In genomic region chr17:21298983-21299519, GRCh38 we compare ENCODE assay signal across 21 cellular contexts. TPM values are rescaled to one million over a fixed set of nuclear protein-coding genes. Genes with fewer than 3 reads are reported as not detected.
A peak's percentile ranks its signal among the peaks of the same experiment; 100 is the strongest.
DNase-seq lines count a peak whose midpoint lies in the region; ATAC-seq and TF ChIP-seq lines count a peak whose summit lies in the region.
"Had no signal": no experiment of that assay in that cellular context is flagged by ENCODE, and none has a peak within 500 bp of the region (broad histone marks: within the 10 kb centered on the region; RNA-seq: fewer than 3 reads in every experiment).

No MANE protein-coding gene starts in this region.

- intact Hi-C loops in left lung (cut with DNase I) = no loop called here

- in situ Hi-C loops in ACHN (cut with HindIII; ENCODE audit: low pct_ligation_motif_present, low pct_unique_long_range_greater_than_20kb, low sequenced_read_pairs) = no loop called here

- H3K27me3 ChIP-seq in left lung = no peaks in the 10 kb centered on the region

- H3K4me3 Mint-ChIP-seq in osteocyte (ENCODE audit: unreplicated experiment) = no peak overlapping the region
- H3K4me3 Mint-ChIP-seq: CD4-positive, CD25-positive, alpha-beta regulatory T cell; T-cell had no signal

- H3K4me1 Mint-ChIP-seq in osteocyte (ENCODE audit: unreplicated experiment) = peaks cover 20% of the 10 kb centered on the region

- no peak for ATAC-seq in left lung
- ATAC-seq: A549, T-cell had no signal

- H3K9me3 Mint-ChIP-seq in osteocyte (ENCODE audit: unreplicated experiment) = no peaks in the 10 kb centered on the region

- DNase-seq in Daoy (ENCODE audit: low read depth) (peak; percentile 5), NB4 (ENCODE audit: low read depth) (peak; percentile 7), left lung (peak; percentile 32 to 64), ACHN (no peak), osteocyte (ENCODE audit: extremely low spot score, unreplicated experiment) (no peak)
- no peak for DNase-seq in stimulated activated CD4-positive, alpha-beta T cell treated with anti-CD3 and anti-CD28 coated beads, Interleukin-2, amount 100 ng/mL, for 48 hours
- no peak for DNase-seq in stimulated activated CD4-positive, alpha-beta T cell treated with anti-CD3 and anti-CD28 coated beads, Interleukin-1b, Interleukin-23, amount 100 ng/mL, for 48 hours
- DNase-seq: CD4-positive, CD25-positive, alpha-beta regulatory T cell; DMS153; DND-41; HCEC 1CT; Karpas-422; NCI-H1105; NCI-H1436 treated with DMSO at 0.1 percent for 48 hours; NCI-H187 treated with DMSO at 0.1 percent for 48 hours; NCI-H748 treated with DMSO at 0.1 percent for 48 hours; PC-9; SHP77; T-cell had no signal

- H3K27ac ChIP-seq in left lung = no peak overlapping the region
- H3K27ac ChIP-seq: A549, HL-60, PC-9 had no signal

- TF ChIP-seq POLR2A in NB4 (IDR thresholded peaks at IDR 0.05; ENCODE audit: extremely low read depth, insufficient read length) = no peak

- peaks cover 0 to 6% of the 10 kb centered on the region in 2 donors for H3K4me1 ChIP-seq in left lung
- H3K4me1 ChIP-seq: A549 had no signal

- TF ChIP-seq CTCF in NB4 (IDR thresholded peaks at IDR 0.05; ENCODE audit: low read depth, low read length) = no peak
- no peak for TF ChIP-seq CTCF in left lung (IDR thresholded peaks at IDR 0.05)
- no peak for TF ChIP-seq CTCF in osteocyte (IDR thresholded peaks at IDR 0.05)

- H3K27ac Mint-ChIP-seq in osteocyte (ENCODE audit: unreplicated experiment) = no peak overlapping the region
- H3K27ac Mint-ChIP-seq: CD4-positive, CD25-positive, alpha-beta regulatory T cell; T-cell had no signal

- H3K36me3 Mint-ChIP-seq in osteocyte (ENCODE audit: unreplicated experiment) = peaks cover 17% of the 10 kb centered on the region

- H3K27me3 Mint-ChIP-seq in osteocyte (ENCODE audit: unreplicated experiment) = no peaks in the 10 kb centered on the region
- H3K27me3 Mint-ChIP-seq: CD4-positive, CD25-positive, alpha-beta regulatory T cell; T-cell had no signal

- H3K36me3 ChIP-seq in left lung = peaks cover 0 to 66% of the 10 kb centered on the region in 2 donors

- no peaks in the 10 kb centered on the region for H3K9me3 ChIP-seq in left lung
- H3K9me3 ChIP-seq: A549 had no signal

- H3K4me3 ChIP-seq in NB4 (ENCODE audit: low read depth, low read length) (no peak overlapping the region), left lung (no peak overlapping the region)
- H3K4me3 ChIP-seq: A549, PC-9 had no signal

RNA-seq across cellular contexts. Expression of gene MAP2K3, which starts 14.5 kb away (rescaled TPM):
- total RNA-seq in Daoy (2014; rRNA removed; shearing (Covaris generic)) = 7.4 and 11.7 TPM in 2 replicates
- total RNA-seq in left lung (100 to 1,000 TPM in 1 of 2 donors, 10 to 100 TPM in 1; 62.5 to 101 TPM), osteocyte (33.1 and 36.2 TPM in 2 replicates)

RNA-seq across cellular contexts. Expression of gene NATD1, which starts 45.8 kb away (rescaled TPM):
- total RNA-seq in Daoy (2014; rRNA removed; shearing (Covaris generic)) = 0.83 and 0.86 TPM in 2 replicates
- 10 to 100 TPM in 1 of 2 donors, 1 to 10 TPM in 1; 7.4 to 16.9 TPM for total RNA-seq in left lung
- 18.5 and 18.8 TPM in 2 replicates for total RNA-seq in osteocyte

Comparison
In these comparisons a context has a peak if more than half of its experiments do, and no peak if none do; other contexts are left out.
1. DNase-seq: peak in Daoy (single experiment), NB4 (single experiment) and left lung (2 of 2); none in ACHN (single experiment), stimulated activated CD4-positive, alpha-beta T cell treated with anti-CD3 and anti-CD28 coated beads, Interleukin-2, amount 100 ng/mL, for 48 hours (0 of 2), stimulated activated CD4-positive, alpha-beta T cell treated with anti-CD3 and anti-CD28 coated beads, Interleukin-1b, Interleukin-23, amount 100 ng/mL, for 48 hours (single experiment) and osteocyte (single experiment).